ENCODE assay signal across 17 cellular contexts in the genomic region with DNA sequence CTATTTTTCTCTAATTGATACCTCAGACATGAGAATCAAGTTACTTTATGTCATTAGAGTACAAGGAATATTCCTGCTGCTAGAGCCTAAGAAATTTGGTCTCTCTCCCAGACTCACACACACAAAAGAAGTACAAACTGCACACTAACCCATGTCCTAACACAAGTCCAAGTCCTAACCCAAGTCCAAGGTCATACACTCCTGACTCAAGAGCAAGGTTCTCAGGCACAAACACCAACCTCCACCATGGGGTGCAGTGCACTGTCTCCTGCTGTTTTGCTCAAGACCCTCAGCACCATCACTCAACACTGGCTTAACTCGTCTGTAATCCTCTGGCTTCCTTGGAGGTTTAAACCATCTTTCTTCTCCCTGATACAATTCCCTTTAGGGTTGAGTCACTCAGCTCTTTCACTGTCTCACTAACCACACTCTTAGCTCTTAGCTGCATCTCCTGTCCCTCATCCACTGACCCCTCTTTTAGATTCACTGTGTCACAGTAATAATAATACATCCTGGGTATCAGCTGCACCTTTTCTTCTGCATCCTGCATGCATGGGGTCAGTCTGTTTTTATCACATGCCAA.
DNase-seq lines count a peak whose midpoint lies in the region; TF ChIP-seq lines count a peak whose summit lies in the region.
"Had no signal": no experiment of that assay in that cellular context is flagged by ENCODE, and none has a peak within 500 bp of the region (broad histone marks: within the 10 kb centered on the region; RNA-seq: fewer than 3 reads in every experiment).

No MANE protein-coding gene starts in this region.

- peaks cover 12% of the 10 kb centered on the region for H3K4me1 Mint-ChIP-seq in T-helper 1 cell treated with Interleukin-12 subunit alpha and Interleukin-12 subunit beta and Interleukin-4 antibody, amounts not matched to agents 30 μg/mL and 1 μg/mL, for 36 hours (ENCODE audit: low read depth)

- DNase-seq in T-helper 1 cell = no peak
- peak; percentile 5 to 43 for DNase-seq in cardiac fibroblast (ENCODE audit: low read depth in 2 of 2)
- peak; percentile 15 for DNase-seq in iris pigment epithelial cell (ENCODE audit: low read depth)
- DNase-seq in DMS153 (lab: John Stamatoyannopoulos, UW) = no peak
- no peak for DNase-seq in inferior parietal cortex (ENCODE audit: extremely low spot score)
- no peak for DNase-seq in NOMO-1 treated with dmso at 0.1 percent for 144 hours (lab: John Stamatoyannopoulos, UW; ENCODE audit: unreplicated experiment)
- DNase-seq in nucleus accumbens (lab: John Stamatoyannopoulos, UW) = no peak
- DNase-seq: 8988T, DMS 273 treated with DMSO at 0.1 percent for 48 hours, NCI-H1048, NCI-H446 treated with DMSO at 0.1 percent for 48 hours, NCI-H748 treated with DMSO at 0.1 percent for 48 hours, Peyer's patch, SHP77 had no signal

- H3K4me3 ChIP-seq in cardiac fibroblast (replicated peaks in 1 of 2; ENCODE audit: low read depth in 2 of 2, low read length in 2 of 2) = no peak overlapping the region
- H3K4me3 ChIP-seq: BLaER1 treated with 17β-estradiol and CSF1 and Interleukin-3, amounts not matched to agents 10 nM and 100 nM; K562; Peyer's patch had no signal

- peaks cover 2% of the 10 kb centered on the region for H3K27me3 Mint-ChIP-seq in T-helper 1 cell treated with Interleukin-12 subunit alpha and Interleukin-12 subunit beta and Interleukin-4 antibody, amounts not matched to agents 30 μg/mL and 1 μg/mL, for 36 hours (ENCODE audit: low read depth)

- no peak for TF ChIP-seq CTCF in cardiac fibroblast (IDR thresholded peaks at IDR 0.05; ENCODE audit: low read depth, low read length)

- peaks cover 18% of the 10 kb centered on the region for H3K9me3 Mint-ChIP-seq in T-helper 1 cell treated with Interleukin-12 subunit alpha and Interleukin-12 subunit beta and Interleukin-4 antibody, amounts not matched to agents 30 μg/mL and 1 μg/mL, for 36 hours

- peaks cover 43% of the 10 kb centered on the region for H3K36me3 Mint-ChIP-seq in T-helper 1 cell treated with Interleukin-12 subunit alpha and Interleukin-12 subunit beta and Interleukin-4 antibody, amounts not matched to agents 30 μg/mL and 1 μg/mL, for 36 hours (ENCODE audit: low read depth)

- no peak overlapping the region for H3K4me3 Mint-ChIP-seq in T-helper 1 cell treated with Interleukin-12 subunit alpha and Interleukin-12 subunit beta and Interleukin-4 antibody, amounts not matched to agents 30 μg/mL and 1 μg/mL, for 36 hours

- peak overlapping the region; percentile 37 for H3K27ac Mint-ChIP-seq in T-helper 1 cell treated with Interleukin-12 subunit alpha and Interleukin-12 subunit beta and Interleukin-4 antibody, amounts not matched to agents 30 μg/mL and 1 μg/mL, for 36 hours

Comparison
In these comparisons a context has a peak if more than half of its experiments do, and no peak if none do; other contexts are left out.
1. DNase-seq: peak in cardiac fibroblast (2 of 2) and iris pigment epithelial cell (single experiment); none in T-helper 1 cell (0 of 5), DMS153 (single experiment), inferior parietal cortex (single experiment), NOMO-1 treated with dmso at 0.1 percent for 144 hours (single experiment) and nucleus accumbens (0 of 56).